ENCODE assay signal across 9 cellular contexts in the genomic region with DNA sequence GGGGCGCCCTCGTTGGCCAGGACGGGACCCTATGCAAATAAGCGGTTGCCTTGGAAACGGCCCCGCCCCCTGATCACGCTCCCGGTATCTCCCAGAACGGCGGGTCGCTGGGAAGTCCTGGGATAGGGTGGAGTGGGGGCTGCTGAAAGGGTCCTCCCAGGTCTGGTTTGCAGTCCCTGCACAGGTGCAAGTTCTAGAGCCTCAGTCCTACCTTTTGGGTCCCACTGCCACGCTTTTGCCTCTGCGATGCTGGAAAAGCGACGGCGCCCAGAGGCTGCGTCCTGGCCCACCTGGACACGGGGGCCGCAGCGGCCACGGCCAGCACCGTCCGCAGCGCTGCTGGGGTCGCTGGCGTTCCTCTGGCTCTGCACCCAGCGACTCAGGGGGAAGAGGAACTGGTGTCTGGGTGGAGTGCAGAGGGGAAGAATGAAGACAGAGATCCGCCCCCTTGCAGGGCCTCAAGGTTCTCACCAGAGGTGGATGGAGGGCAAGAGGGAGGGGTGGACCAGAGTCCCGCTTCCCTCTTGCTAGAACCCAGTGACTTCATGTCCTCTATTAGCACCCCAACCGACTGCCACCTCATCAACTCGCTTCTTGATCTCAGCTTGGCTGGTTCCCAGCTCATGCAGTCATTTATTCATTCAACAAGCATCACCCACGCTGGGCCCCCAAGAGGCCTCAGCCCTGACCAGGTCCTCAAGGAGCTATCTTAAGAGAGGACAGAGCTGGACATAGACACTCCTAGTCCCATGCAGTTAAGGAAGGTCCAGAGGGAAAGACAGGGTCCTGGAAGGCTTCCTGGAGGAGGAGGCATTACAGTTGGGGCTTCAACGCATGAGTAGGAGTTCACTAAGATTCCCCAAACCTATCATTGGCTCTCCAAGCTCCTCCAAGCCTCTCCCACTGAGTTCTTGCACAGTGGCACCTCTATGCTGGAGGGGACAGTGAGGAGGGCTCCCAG. TPM values are rescaled to one million over a fixed set of nuclear protein-coding genes. Genes with fewer than 3 reads are reported as not detected.
DNase-seq lines count a peak whose midpoint lies in the region; ATAC-seq and TF ChIP-seq lines count a peak whose summit lies in the region.
"Had no signal": no experiment of that assay in that cellular context is flagged by ENCODE, and none has a peak within 500 bp of the region (broad histone marks: within the 10 kb centered on the region; RNA-seq: fewer than 3 reads in every experiment).

A gene (minus strand): TSS at position 381 of the 961 bp plus-strand sequence. CDS start 659 bp downstream, outside the sequence.

- TF ChIP-seq CTCF in CD14-positive monocyte (IDR thresholded peaks at IDR 0.05) (no peak), IMR-90 (conservative IDR thresholded peaks at IDR 0.05; ENCODE audit: low read depth, low read length) (no peak)

- intact Hi-C loops in CD14-positive monocyte (cut with micrococcal nuclease) (no loop called here), IMR-90 (cut with micrococcal nuclease) (no loop called here)

- peaks cover 0 to 2% (median 0%) of the 10 kb centered on the region in 7 donors for H3K9me3 Mint-ChIP-seq in CD14-positive monocyte
- no peaks in the 10 kb centered on the region for H3K9me3 Mint-ChIP-seq in central memory CD8-positive, alpha-beta T cell
- H3K9me3 Mint-ChIP-seq: neural crest cell had no signal

- ATAC-seq in IMR-90 (ENCODE audit: low read depth) (no peak), GM21717 (IDR thresholded peaks at IDR 0.05; ENCODE audit: unreplicated experiment) (no peak), HG03520 (IDR thresholded peaks at IDR 0.05; ENCODE audit: unreplicated experiment) (no peak), GM18519 (IDR thresholded peaks at IDR 0.05; ENCODE audit: low FRiP score, unreplicated experiment) (no peak)
- peak; percentile 54 for ATAC-seq in central memory CD8-positive, alpha-beta T cell (replicated peaks; ENCODE audit: extremely low read depth, poor library complexity, severe bottlenecking)

- 26% methylated on average over 12 of the region's 33 CpGs; no CpG with 5 or more reads in 1 of the 2 experiments for WGBS in IMR-90 (ENCODE audit: extremely low coverage in 2 of 2, insufficient read length in 1 of 2), 2 experiments

- no peaks in the 10 kb centered on the region for H3K79me1 ChIP-seq in IMR-90 (ENCODE audit: low read depth in 1 of 2, low read length in 2 of 2)

- peak within 1 kb of the TSS; percentile 55 for H3K4ac ChIP-seq in IMR-90 (ENCODE audit: low read depth, low read length)

- H3K36me3 Mint-ChIP-seq in CD14-positive monocyte = peaks cover 29 to 44% of the 10 kb centered on the region in 2 donors
- H3K36me3 Mint-ChIP-seq in central memory CD8-positive, alpha-beta T cell (ENCODE audit: insufficient read depth) = no peaks in the 10 kb centered on the region

- H2BK15ac ChIP-seq in IMR-90 (ENCODE audit: low read depth, low read length) = peak within 1 kb of the TSS; percentile 81; the same call in 1 of the 3 replicates

- DNase-seq in CD14-positive monocyte (ENCODE audit: low spot score) = peak; percentile 95
- no peak for DNase-seq in IMR-90
- DNase-seq in central memory CD8-positive, alpha-beta T cell (ENCODE audit: low spot score in 2 of 2) = no peak
- DNase-seq in middle frontal gyrus (ENCODE audit: extremely low spot score, low spot score) = no peak

- peak within 1 kb of the TSS; percentile 68 for H4K91ac ChIP-seq in IMR-90 (ENCODE audit: insufficient read depth, low read depth, low read length)

- peaks cover 0 to 1% (median 1%) of the 10 kb centered on the region in 3 donors for H3K27me3 Mint-ChIP-seq in CD14-positive monocyte (ENCODE audit: low read depth in 3 of 3)
- H3K27me3 Mint-ChIP-seq in central memory CD8-positive, alpha-beta T cell = peaks cover 26% of the 10 kb centered on the region

- CTCF ChIA-PET in IMR-90 (lab: Yijun Ruan, JAX) = interaction anchor here (1.0 to 1.5 kb wide), 2 partner anchors 8 to 12 kb away, joined by 3 to 4 read pairs; no protein-coding TSS in a partner anchor

- H4K8ac ChIP-seq in IMR-90 (ENCODE audit: low read depth in 2 of 2, low read length in 2 of 2) = peak within 1 kb of the TSS in 1 of 2 experiments; percentile 67; a peak in 1 of 4 replicates

- H2BK120ac ChIP-seq in IMR-90 (ENCODE audit: low read depth, low read length) = peak within 1 kb of the TSS; percentile 42

- H3K4me1 ChIP-seq in IMR-90 (ENCODE audit: control insufficient read depth, insufficient read depth, low read length) (peaks cover 22% of the 10 kb centered on the region), mononuclear cell (ENCODE audit: insufficient read depth, low read length) (peaks cover 82% of the 10 kb centered on the region)

- no peak for TF ChIP-seq RAD21 in IMR-90 (IDR thresholded peaks at IDR 0.05; ENCODE audit: low read length)

- peaks cover 60% of the 10 kb centered on the region for H3K4me1 Mint-ChIP-seq in CD14-positive monocyte
- peaks cover 5% of the 10 kb centered on the region for H3K4me1 Mint-ChIP-seq in central memory CD8-positive, alpha-beta T cell

- H3K14ac ChIP-seq in IMR-90 (replicated peaks; ENCODE audit: low read depth, low read length) = peak within 1 kb of the TSS; percentile 36; the same call in 1 of the 2 replicates

- H3K27me3 ChIP-seq in IMR-90 (ENCODE audit: control insufficient read depth, insufficient read depth, low read length) = no peaks in the 10 kb centered on the region
- H3K27me3 ChIP-seq in mononuclear cell (ENCODE audit: insufficient read depth, low read length) = no peaks in the 10 kb centered on the region

- peak within 1 kb of the TSS; percentile 18 for H2BK5ac ChIP-seq in IMR-90 (ENCODE audit: low read depth, low read length, poor library complexity, severe bottlenecking)

- H2AK9ac ChIP-seq in IMR-90 (replicated peaks; ENCODE audit: low read depth, low read length, poor library complexity) = peak within 1 kb of the TSS; percentile 52

- no peak within 1 kb of the TSS for H3K9ac ChIP-seq in IMR-90 (ENCODE audit: low read depth, low read length)

- in situ Hi-C loops in IMR-90 (cut with MboI; ENCODE audit: low sequenced_read_pairs) = no loop called here

- H3K27ac Mint-ChIP-seq in CD14-positive monocyte = peak within 1 kb of the TSS; percentile 95 to 99 (median 97)
- H3K27ac Mint-ChIP-seq in central memory CD8-positive, alpha-beta T cell (ENCODE audit: low read depth) = no peak within 1 kb of the TSS

- H3K4me3 ChIP-seq in IMR-90 (ENCODE audit: insufficient read depth, low read depth, low read length) (no peak within 1 kb of the TSS), mononuclear cell (ENCODE audit: low read length) (peak within 1 kb of the TSS; percentile 81)

- dilution Hi-C loops in IMR-90 (cut with HindIII; ENCODE audit: low sequenced_read_pairs, unreplicated experiment) = no loop called here

- BruUV-seq in IMR-90 (replicated peaks; lab: Mats Ljungman, UMichigan) = no TSS peak

- peaks cover 6% of the 10 kb centered on the region; the same call in 1 of the 2 replicates for H3K9me1 ChIP-seq in IMR-90 (ENCODE audit: insufficient read depth, low read length)

- H3K36me3 ChIP-seq in IMR-90 (ENCODE audit: control insufficient read depth, insufficient read depth, low read length) = no peaks in the 10 kb centered on the region

- peak within 1 kb of the TSS; percentile 96 to 98 for H3K4me3 Mint-ChIP-seq in CD14-positive monocyte
- no peak within 1 kb of the TSS for H3K4me3 Mint-ChIP-seq in central memory CD8-positive, alpha-beta T cell
- H3K4me3 Mint-ChIP-seq: neural crest cell had no signal

- TF ChIP-seq POLR2A in IMR-90 (IDR thresholded peaks at IDR 0.05; ENCODE audit: low read depth, low read length) = no peak

- no peaks in the 10 kb centered on the region for H4K20me1 ChIP-seq in IMR-90 (ENCODE audit: insufficient read depth, low read length)

- H3K27ac ChIP-seq in IMR-90 (ENCODE audit: insufficient read depth, low read length) = peak within 1 kb of the TSS; percentile 16; the same call in 1 of the 2 replicates

- H3K4me2 ChIP-seq in IMR-90 (ENCODE audit: low read depth, low read length) = no peak within 1 kb of the TSS

- H3K23ac ChIP-seq in IMR-90 (ENCODE audit: low read depth, low read length) = no peak within 1 kb of the TSS

- H2AK5ac ChIP-seq in IMR-90 (ENCODE audit: low read depth, low read length) = peak within 1 kb of the TSS; percentile 84

- H3K18ac ChIP-seq in IMR-90 (ENCODE audit: low read depth, low read length) = no peak within 1 kb of the TSS; the same call in 1 of the 2 replicates

- peak within 1 kb of the TSS; percentile 76 for H2BK20ac ChIP-seq in IMR-90 (ENCODE audit: low read depth, low read length)

- no peaks in the 10 kb centered on the region for H3K9me3 ChIP-seq in IMR-90 (ENCODE audit: control insufficient read depth, insufficient read depth, low read length)
- no peaks in the 10 kb centered on the region for H3K9me3 ChIP-seq in mononuclear cell (ENCODE audit: low read depth, low read length)

- H2AFZ ChIP-seq in IMR-90 (replicated peaks; ENCODE audit: low read length, poor library complexity) = peak within 1 kb of the TSS; percentile 47

- POLR2A ChIA-PET in IMR-90 (lab: Charles Lee; ENCODE audit: unreplicated experiment) = no interaction called here

- H3K56ac ChIP-seq in IMR-90 (ENCODE audit: extremely low read depth, insufficient read depth, low read length) = no peak within 1 kb of the TSS; the same call in 1 of the 2 replicates

- H4K5ac ChIP-seq in IMR-90 (ENCODE audit: low read depth, low read length) = peak within 1 kb of the TSS; percentile 12

TF ChIP-seq in IMR-90, 13 proteins besides CTCF, POLR2A, EP300 and RAD21:
- TF ChIP-seq MAZ (IDR thresholded peaks at IDR 0.05; ENCODE audit: borderline replicate concordance, low read depth, low read length) (no peak), NFE2L2 (IDR thresholded peaks at IDR 0.05; ENCODE audit: low read depth, low read length) (no peak), CHD1 (IDR thresholded peaks at IDR 0.05; ENCODE audit: low read depth, low read length) (no peak), RFX5 (IDR thresholded peaks at IDR 0.05; ENCODE audit: low read depth, low read length) (no peak), SMC3 (IDR thresholded peaks at IDR 0.05; ENCODE audit: low read depth, low read length) (no peak), FOS (IDR thresholded peaks at IDR 0.05; ENCODE audit: low read depth, low read length) (no peak)
- TF ChIP-seq, protein P1, sequence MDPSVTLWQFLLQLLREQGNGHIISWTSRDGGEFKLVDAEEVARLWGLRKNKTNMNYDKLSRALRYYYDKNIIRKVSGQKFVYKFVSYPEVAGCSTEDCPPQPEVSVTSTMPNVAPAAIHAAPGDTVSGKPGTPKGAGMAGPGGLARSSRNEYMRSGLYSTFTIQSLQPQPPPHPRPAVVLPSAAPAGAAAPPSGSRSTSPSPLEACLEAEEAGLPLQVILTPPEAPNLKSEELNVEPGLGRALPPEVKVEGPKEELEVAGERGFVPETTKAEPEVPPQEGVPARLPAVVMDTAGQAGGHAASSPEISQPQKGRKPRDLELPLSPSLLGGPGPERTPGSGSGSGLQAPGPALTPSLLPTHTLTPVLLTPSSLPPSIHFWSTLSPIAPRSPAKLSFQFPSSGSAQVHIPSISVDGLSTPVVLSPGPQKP (IDR thresholded peaks at IDR 0.05; ENCODE audit: borderline replicate concordance, low read depth, low read length) = no peak

RNA-seq across cellular contexts. Expression of the gene that starts here (rescaled TPM):
- polyA plus RNA-seq in CD14-positive monocyte (100 to 1,000 TPM; 416 to 581 TPM), IMR-90 (2012; rRNA removed) (0.03 TPM in 1 of 2 replicates, not detected in the other)
- total RNA-seq in IMR-90 (2012; rRNA removed) (not detected in 2 replicates), mononuclear cell (32.7 TPM)
- 0.08 and 0.09 TPM in 2 replicates for polyA plus RNA-seq in IMR-90 (2012; cell fraction: cytosol; rRNA removed)
- 0.08 TPM in 1 of 2 replicates, not detected in the other for polyA plus RNA-seq in IMR-90 (2012; cell fraction: nucleus; rRNA removed; ENCODE audit: low replicate concordance)
- total RNA-seq: neural crest cell had no signal

Comparison
In these comparisons a context has a peak if more than half of its experiments do, and no peak if none do; other contexts are left out.
1. RNA of the gene that starts here (total RNA-seq): 32.7 TPM in mononuclear cell (single experiment); not detected in IMR-90; every median in the first group is over 10 times any median in the second.
2. RNA of the gene that starts here (polyA plus RNA-seq): 416 to 581 TPM in CD14-positive monocyte; 0.03 to 0.09 TPM in IMR-90; every median in the first group is over 100 times any median in the second.